8 cellular contexts compared by ENCODE assay signal in the genomic region with DNA sequence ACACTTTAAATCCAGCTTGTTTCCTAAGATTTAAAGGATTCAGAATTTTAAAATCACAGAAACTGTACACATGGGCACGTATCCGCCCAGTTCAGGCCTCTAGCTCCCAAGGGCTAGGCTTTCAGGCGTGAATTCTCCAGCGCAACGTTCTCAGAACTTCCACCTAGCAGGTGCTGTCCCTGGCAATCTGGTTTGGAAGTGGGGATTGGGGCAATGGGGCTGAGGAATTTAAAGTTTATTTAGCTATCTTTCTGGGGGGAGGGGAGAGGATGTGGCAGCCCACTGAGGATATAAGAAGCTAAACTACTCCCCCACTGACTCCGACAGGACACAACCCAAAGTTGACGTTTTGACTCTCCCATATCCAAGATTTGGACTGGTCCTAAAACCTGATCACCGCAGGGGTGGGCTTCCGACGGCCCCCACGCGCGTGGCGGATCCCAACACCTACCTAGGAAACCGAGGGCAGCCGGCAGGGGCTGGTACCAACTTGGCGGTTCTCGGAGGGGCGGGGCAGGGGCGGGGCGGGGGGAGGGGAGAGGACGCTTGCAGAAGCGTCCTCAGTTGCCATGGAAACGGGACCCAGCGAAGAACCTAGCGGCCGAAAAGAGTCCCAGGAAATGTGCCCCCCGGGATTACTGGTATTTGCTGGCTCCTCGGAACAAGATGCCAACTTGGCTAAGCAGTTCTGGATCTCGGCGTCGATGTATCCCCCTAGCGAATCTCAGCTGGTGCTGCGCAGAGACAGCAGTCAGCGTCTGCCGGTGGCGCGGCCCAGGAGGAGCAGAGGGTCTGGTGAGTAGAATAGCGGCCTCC. TPM values are rescaled to one million over a fixed set of nuclear protein-coding genes. Genes with fewer than 3 reads are reported as not detected.
DNase-seq lines count a peak whose midpoint lies in the region; ATAC-seq and FAIRE-seq lines count a peak whose summit lies in the region.

A gene (plus strand): TSS at position 563 of the 816 bp plus-strand sequence. CDS start 7 bp downstream, at position 570.

- peaks cover 41% of the 10 kb centered on the region for H3K27me3 Mint-ChIP-seq in activated CD4-positive, alpha-beta T cell treated with anti-CD3 and anti-CD28 coated beads, Interleukin-2, amount 10 ng/mL, durations not matched to agents 7 days and 5 days
- peaks cover 50% of the 10 kb centered on the region for H3K27me3 Mint-ChIP-seq in activated T-cell treated with anti-CD3 and anti-CD28 coated beads, Interleukin-2, amount 50 U/mL, for 24 hours
- peaks cover 38% of the 10 kb centered on the region for H3K27me3 Mint-ChIP-seq in stimulated activated memory B cell treated with anti-CD40 and anti-IgM and Interleukin-4, amounts not matched to agents 10 μg/mL and 1 μg/mL and 100 μg/mL, for 72 hours

- CTCF ChIA-PET in activated CD4-positive, alpha-beta T cell treated with anti-CD3 and anti-CD28 coated beads, Interleukin-2, amount 10 ng/mL, durations not matched to agents 7 days and 5 days (lab: Charles Lee), result interaction anchor here (0.7 kb wide), 1 partner anchor 12 kb away, joined by 3 read pairs; no protein-coding TSS in a partner anchor

- ATAC-seq in stimulated activated memory B cell treated with anti-CD40 and anti-IgM and Interleukin-4, amounts not matched to agents 10 μg/mL and 1 μg/mL and 100 μg/mL, for 72 hours, result no peak

- POLR2A ChIA-PET in activated CD4-positive, alpha-beta T cell treated with anti-CD3 and anti-CD28 coated beads, Interleukin-2, amount 10 ng/mL, durations not matched to agents 7 days and 5 days (lab: Charles Lee), result no interaction called here

- FAIRE-seq in GM19239 (lab: Jason Lieb, UNC), result no peak

- H3K9me3 Mint-ChIP-seq in activated CD4-positive, alpha-beta T cell treated with anti-CD3 and anti-CD28 coated beads, Interleukin-2, amount 10 ng/mL, durations not matched to agents 7 days and 5 days, result peaks cover 3% of the 10 kb centered on the region
- no peaks in the 10 kb centered on the region for H3K9me3 Mint-ChIP-seq in activated T-cell treated with anti-CD3 and anti-CD28 coated beads, Interleukin-2, amount 50 U/mL, for 24 hours
- no peaks in the 10 kb centered on the region for H3K9me3 Mint-ChIP-seq in stimulated activated memory B cell treated with anti-CD40 and anti-IgM and Interleukin-4, amounts not matched to agents 10 μg/mL and 1 μg/mL and 100 μg/mL, for 72 hours

- peaks cover 18% of the 10 kb centered on the region for H3K4me1 Mint-ChIP-seq in activated CD4-positive, alpha-beta T cell treated with anti-CD3 and anti-CD28 coated beads, Interleukin-2, amount 10 ng/mL, durations not matched to agents 7 days and 5 days
- H3K4me1 Mint-ChIP-seq in activated T-cell treated with anti-CD3 and anti-CD28 coated beads, Interleukin-2, amount 50 U/mL, for 24 hours (ENCODE audit: low read depth), result peaks cover 27% of the 10 kb centered on the region
- H3K4me1 Mint-ChIP-seq in stimulated activated memory B cell treated with anti-CD40 and anti-IgM and Interleukin-4, amounts not matched to agents 10 μg/mL and 1 μg/mL and 100 μg/mL, for 72 hours, result peaks cover 9% of the 10 kb centered on the region

- H3K4me3 Mint-ChIP-seq in activated CD4-positive, alpha-beta T cell treated with anti-CD3 and anti-CD28 coated beads, Interleukin-2, amount 10 ng/mL, durations not matched to agents 7 days and 5 days, result peak within 1 kb of the TSS; percentile 24
- H3K4me3 Mint-ChIP-seq in activated T-cell treated with anti-CD3 and anti-CD28 coated beads, Interleukin-2, amount 50 U/mL, for 24 hours, result peak within 1 kb of the TSS; percentile 58
- H3K4me3 Mint-ChIP-seq in stimulated activated memory B cell treated with anti-CD40 and anti-IgM and Interleukin-4, amounts not matched to agents 10 μg/mL and 1 μg/mL and 100 μg/mL, for 72 hours, result peak within 1 kb of the TSS; percentile 68

- no peaks in the 10 kb centered on the region for H3K36me3 Mint-ChIP-seq in activated CD4-positive, alpha-beta T cell treated with anti-CD3 and anti-CD28 coated beads, Interleukin-2, amount 10 ng/mL, durations not matched to agents 7 days and 5 days (ENCODE audit: low read depth)
- no peaks in the 10 kb centered on the region for H3K36me3 Mint-ChIP-seq in activated T-cell treated with anti-CD3 and anti-CD28 coated beads, Interleukin-2, amount 50 U/mL, for 24 hours (ENCODE audit: low read depth)
- no peaks in the 10 kb centered on the region for H3K36me3 Mint-ChIP-seq in stimulated activated memory B cell treated with anti-CD40 and anti-IgM and Interleukin-4, amounts not matched to agents 10 μg/mL and 1 μg/mL and 100 μg/mL, for 72 hours

- no peak for DNase-seq in activated CD4-positive, alpha-beta T cell treated with anti-CD3 and anti-CD28 coated beads, Interleukin-2, amount 10 ng/mL, durations not matched to agents 7 days and 5 days
- DNase-seq in activated CD4-positive, alpha-beta T cell treated with anti-CD3 and anti-CD28 coated beads for 4 hours, result no peak
- DNase-seq in activated T-cell treated with anti-CD3 and anti-CD28 coated beads, Interleukin-2, amount 50 U/mL, for 24 hours, result peak; percentile 53
- DNase-seq in hepatic stellate cell (ENCODE audit: low spot score), result peak; percentile 19
- no peak for DNase-seq in OCI-M2 (lab: John Stamatoyannopoulos, UW; ENCODE audit: unreplicated experiment)
- no peak for DNase-seq in GM19239 (ENCODE audit: insufficient read length, low spot score)
- DNase-seq in LoVo (ENCODE audit: low spot score), result no peak

- no peak within 1 kb of the TSS for H3K27ac Mint-ChIP-seq in activated CD4-positive, alpha-beta T cell treated with anti-CD3 and anti-CD28 coated beads, Interleukin-2, amount 10 ng/mL, durations not matched to agents 7 days and 5 days
- no peak within 1 kb of the TSS for H3K27ac Mint-ChIP-seq in activated T-cell treated with anti-CD3 and anti-CD28 coated beads, Interleukin-2, amount 50 U/mL, for 24 hours
- H3K27ac Mint-ChIP-seq in stimulated activated memory B cell treated with anti-CD40 and anti-IgM and Interleukin-4, amounts not matched to agents 10 μg/mL and 1 μg/mL and 100 μg/mL, for 72 hours, result no peak within 1 kb of the TSS

RNA-seq across cellular contexts. Expression of the gene that starts here (rescaled TPM):
- total RNA-seq in activated CD4-positive, alpha-beta T cell treated with anti-CD3 and anti-CD28 coated beads, Interleukin-2, amount 10 ng/mL, durations not matched to agents 7 days and 5 days, result not detected

Comparison
In these comparisons a context has a peak if more than half of its experiments do, and no peak if none do; other contexts are left out.
1. DNase-seq: peak in activated T-cell treated with anti-CD3 and anti-CD28 coated beads, Interleukin-2, amount 50 U/mL, for 24 hours (single experiment) and hepatic stellate cell (single experiment); none in activated CD4-positive, alpha-beta T cell treated with anti-CD3 and anti-CD28 coated beads, Interleukin-2, amount 10 ng/mL, durations not matched to agents 7 days and 5 days (single experiment), activated CD4-positive, alpha-beta T cell treated with anti-CD3 and anti-CD28 coated beads for 4 hours (0 of 2), OCI-M2 (single experiment), GM19239 (single experiment) and LoVo (single experiment).
2. Peak in every context shown above with its lines, with median percentiles within 50 percentile points of each other: H3K4me3 Mint-ChIP-seq.